ENCODE assay signal across 8 cellular contexts in genomic region chr6:3251462-3252314, GRCh38. TPM values are rescaled to one million over a fixed set of nuclear protein-coding genes. Genes with fewer than 3 reads are reported as not detected.
DNase-seq lines count a peak whose midpoint lies in the region; ATAC-seq and TF ChIP-seq lines count a peak whose summit lies in the region.

No MANE protein-coding gene starts in this region.

- peaks cover 3% of the 10 kb centered on the region for H3K27me3 ChIP-seq in CD8-positive, alpha-beta T cell (ENCODE audit: insufficient read depth, low read length)
- H3K27me3 ChIP-seq in MG63 (no peaks in the 10 kb centered on the region), RWPE2 (ENCODE audit: insufficient read depth, poor library complexity, severe bottlenecking) (no peaks in the 10 kb centered on the region), suprapubic skin (no peaks in the 10 kb centered on the region)

- H3K9me3 ChIP-seq in CD8-positive, alpha-beta T cell (ENCODE audit: low read length) = no peaks in the 10 kb centered on the region
- H3K9me3 ChIP-seq in MG63 (no peaks in the 10 kb centered on the region), RWPE2 (ENCODE audit: severe bottlenecking) (no peaks in the 10 kb centered on the region), suprapubic skin (no peaks in the 10 kb centered on the region)

- peaks cover 6% of the 10 kb centered on the region for H3K4me1 Mint-ChIP-seq in CD8-positive, alpha-beta T cell (ENCODE audit: low read depth)
- H3K4me1 Mint-ChIP-seq in activated T-helper 2 cell treated with anti-CD3 and anti-CD28 coated beads, Interferon-gamma antibody, Interleukin-2, Interleukin-4, amounts not matched to agents 10 μg/mL and 5 μg/mL and 100 μg/mL, durations not matched to agents 14 hours and 24 hours and 36 hours (ENCODE audit: low read depth) = peaks cover 10% of the 10 kb centered on the region
- H3K4me1 Mint-ChIP-seq in osteocyte (ENCODE audit: unreplicated experiment) = peaks cover 38% of the 10 kb centered on the region

- no peaks in the 10 kb centered on the region for H3K4me1 ChIP-seq in CD8-positive, alpha-beta T cell (ENCODE audit: insufficient read depth, low read length)
- H3K4me1 ChIP-seq in RWPE2 (ENCODE audit: insufficient read depth, poor library complexity, severe bottlenecking) (peaks cover 10% of the 10 kb centered on the region), suprapubic skin (peaks cover 34% of the 10 kb centered on the region)

- no peaks in the 10 kb centered on the region for H3K9me3 Mint-ChIP-seq in CD8-positive, alpha-beta T cell
- peaks cover 6% of the 10 kb centered on the region for H3K9me3 Mint-ChIP-seq in activated T-helper 2 cell treated with anti-CD3 and anti-CD28 coated beads, Interferon-gamma antibody, Interleukin-2, Interleukin-4, amounts not matched to agents 10 μg/mL and 5 μg/mL and 100 μg/mL, durations not matched to agents 14 hours and 24 hours and 36 hours
- H3K9me3 Mint-ChIP-seq in osteocyte (ENCODE audit: unreplicated experiment) = peaks cover 6% of the 10 kb centered on the region

- peak; percentile 99 for ATAC-seq in CD8-positive, alpha-beta T cell
- ATAC-seq in GM21528 (IDR thresholded peaks at IDR 0.05; ENCODE audit: low FRiP score, unreplicated experiment) = peak; percentile 65
- ATAC-seq in RWPE2 (ENCODE audit: low read depth) = peak; percentile 88

- 38% methylated on average over 20 of the region's 20 CpGs for WGBS in suprapubic skin

- peak overlapping the region; percentile 32 for H3K4me3 Mint-ChIP-seq in CD8-positive, alpha-beta T cell
- no peak overlapping the region for H3K4me3 Mint-ChIP-seq in activated T-helper 2 cell treated with anti-CD3 and anti-CD28 coated beads, Interferon-gamma antibody, Interleukin-2, Interleukin-4, amounts not matched to agents 10 μg/mL and 5 μg/mL and 100 μg/mL, durations not matched to agents 14 hours and 24 hours and 36 hours (ENCODE audit: low read depth)
- H3K4me3 Mint-ChIP-seq in osteocyte (ENCODE audit: unreplicated experiment) = peak overlapping the region; percentile 10

- intact Hi-C loops in CD8-positive, alpha-beta T cell (cut with DNase I, micrococcal nuclease) = loop anchor here (1.0 to 2.0 kb wide), 4 partner anchors 89 to 253 kb away; partner anchors contain the start of genes BPHL (in 1 of the 2) and NQO2 (in 1 of the 2)
- intact Hi-C loops in activated T-helper 2 cell treated with anti-CD3 and anti-CD28 coated beads, Interferon-gamma antibody, Interleukin-2, Interleukin-4, amounts not matched to agents 10 μg/mL and 5 μg/mL and 100 μg/mL, durations not matched to agents 14 hours and 24 hours and 36 hours (cut with micrococcal nuclease) = loop anchor here (1.0 to 10.0 kb wide), 3 partner anchors 44 to 487 kb away; partner anchors contain the start of gene WRNIP1

- TF ChIP-seq CTCF in CD8-positive, alpha-beta T cell (IDR thresholded peaks at IDR 0.05) = peak; percentile 95
- TF ChIP-seq CTCF in RWPE2 (IDR thresholded peaks at IDR 0.05; ENCODE audit: poor library complexity, severe bottlenecking) (peak; percentile 92), foreskin fibroblast (IDR thresholded peaks at IDR 0.05; ENCODE audit: low read depth, low read length) (peak; percentile 94), osteocyte (IDR thresholded peaks at IDR 0.05) (peak; percentile 97), suprapubic skin (IDR thresholded peaks at IDR 0.05) (peak; percentile 98)

- no peak overlapping the region for H3K27ac ChIP-seq in CD8-positive, alpha-beta T cell (ENCODE audit: low read depth, low read length)
- H3K27ac ChIP-seq in RWPE2 (ENCODE audit: poor library complexity, severe bottlenecking) = no peak overlapping the region
- H3K27ac ChIP-seq in suprapubic skin = no peak overlapping the region

- peaks cover 26% of the 10 kb centered on the region for H3K27me3 Mint-ChIP-seq in CD8-positive, alpha-beta T cell (ENCODE audit: low read depth)
- H3K27me3 Mint-ChIP-seq in activated T-helper 2 cell treated with anti-CD3 and anti-CD28 coated beads, Interferon-gamma antibody, Interleukin-2, Interleukin-4, amounts not matched to agents 10 μg/mL and 5 μg/mL and 100 μg/mL, durations not matched to agents 14 hours and 24 hours and 36 hours (ENCODE audit: low read depth) = peaks cover 49% of the 10 kb centered on the region
- no peaks in the 10 kb centered on the region for H3K27me3 Mint-ChIP-seq in osteocyte (ENCODE audit: unreplicated experiment)

- H3K4me3 ChIP-seq in CD8-positive, alpha-beta T cell (ENCODE audit: low read depth, low read length) = no peak overlapping the region
- H3K4me3 ChIP-seq in MG63 = no peak overlapping the region
- H3K4me3 ChIP-seq in RWPE2 (ENCODE audit: severe bottlenecking) = no peak overlapping the region
- no peak overlapping the region for H3K4me3 ChIP-seq in foreskin fibroblast (ENCODE audit: low read depth in 1 of 2, low read length in 2 of 2)
- H3K4me3 ChIP-seq in suprapubic skin = no peak overlapping the region

- POLR2A ChIA-PET in CD8-positive, alpha-beta T cell (lab: Charles Lee) = interaction anchor here (0.7 to 1.7 kb wide), 4 partner anchors 8 to 183 kb away, joined by 3 to 5 read pairs (median 4); partner anchors contain the start of genes RIPK1 and TUBB2A

- H3K27ac Mint-ChIP-seq in CD8-positive, alpha-beta T cell = no peak overlapping the region
- H3K27ac Mint-ChIP-seq in activated T-helper 2 cell treated with anti-CD3 and anti-CD28 coated beads, Interferon-gamma antibody, Interleukin-2, Interleukin-4, amounts not matched to agents 10 μg/mL and 5 μg/mL and 100 μg/mL, durations not matched to agents 14 hours and 24 hours and 36 hours = no peak overlapping the region
- H3K27ac Mint-ChIP-seq in osteocyte (ENCODE audit: unreplicated experiment) = no peak overlapping the region

- peak; percentile 61 to 87 (median 74) for DNase-seq in CD8-positive, alpha-beta T cell
- DNase-seq in MG63 (peak; percentile 62), RWPE2 (ENCODE audit: low spot score) (no peak), foreskin fibroblast (peak; percentile 71 to 91), osteocyte (ENCODE audit: extremely low spot score, unreplicated experiment) (peak; percentile 94), suprapubic skin (ENCODE audit: low spot score in 2 of 2) (peak; percentile 90 to 91)
- DNase-seq in activated T-helper 2 cell treated with anti-CD3 and anti-CD28 coated beads, Interferon-gamma antibody, Interleukin-2, Interleukin-4, amounts not matched to agents 10 μg/mL and 5 μg/mL and 100 μg/mL, durations not matched to agents 14 hours and 24 hours and 36 hours (ENCODE audit: low spot score) = peak; percentile 76

- no peak for TF ChIP-seq POLR2A in suprapubic skin (IDR thresholded peaks at IDR 0.05)

- H3K36me3 ChIP-seq in CD8-positive, alpha-beta T cell (ENCODE audit: insufficient read depth, low read length) = no peaks in the 10 kb centered on the region
- H3K36me3 ChIP-seq in MG63 (no peaks in the 10 kb centered on the region), RWPE2 (ENCODE audit: low read depth) (no peaks in the 10 kb centered on the region), suprapubic skin (no peaks in the 10 kb centered on the region)

- TF ChIP-seq EP300 in suprapubic skin (IDR thresholded peaks at IDR 0.05) = no peak

- H3K36me3 Mint-ChIP-seq in CD8-positive, alpha-beta T cell = no peaks in the 10 kb centered on the region
- H3K36me3 Mint-ChIP-seq in activated T-helper 2 cell treated with anti-CD3 and anti-CD28 coated beads, Interferon-gamma antibody, Interleukin-2, Interleukin-4, amounts not matched to agents 10 μg/mL and 5 μg/mL and 100 μg/mL, durations not matched to agents 14 hours and 24 hours and 36 hours (ENCODE audit: low read depth) = no peaks in the 10 kb centered on the region
- H3K36me3 Mint-ChIP-seq in osteocyte (ENCODE audit: unreplicated experiment) = no peaks in the 10 kb centered on the region

- CTCF ChIA-PET in CD8-positive, alpha-beta T cell (lab: Charles Lee) = interaction anchor here (0.7 to 5.5 kb wide), 40 partner anchors 9 to 726 kb away, joined by 3 to 50 read pairs (median 4); partner anchors contain the start of genes PSMG4, TUBB2A and TUBB2B

RNA-seq across cellular contexts. Expression of gene PSMG4, which starts 7.1 kb away (rescaled TPM):
- total RNA-seq in CD8-positive, alpha-beta T cell = 10 to 100 TPM; 11.8 to 12.0 TPM
- total RNA-seq in MG63 (2014; rRNA removed; shearing (Covaris generic); ENCODE audit: low replicate concordance) = 28.6 and 36.9 TPM in 2 replicates
- 26.4 and 30.9 TPM in 2 replicates for total RNA-seq in activated T-helper 2 cell treated with anti-CD3 and anti-CD28 coated beads, Interferon-gamma antibody, Interleukin-2, Interleukin-4, amounts not matched to agents 10 μg/mL and 5 μg/mL and 100 μg/mL, durations not matched to agents 14 hours and 24 hours and 36 hours
- total RNA-seq in osteocyte (20.4 and 22.0 TPM in 2 replicates), suprapubic skin (10 to 100 TPM; 11.4 to 32.6 (median 21.1) TPM)

RNA-seq across cellular contexts. Expression of gene TUBB2B, which starts 24.2 kb away (rescaled TPM):
- total RNA-seq in CD8-positive, alpha-beta T cell = 1 to 10 TPM in 1 of 2 experiments, under 1 TPM in 1; 0.78 to 1.7 TPM
- total RNA-seq in MG63 (2014; rRNA removed; shearing (Covaris generic); ENCODE audit: low replicate concordance) = 8.6 and 27.6 TPM in 2 replicates
- 0.41 and 0.60 TPM in 2 replicates for total RNA-seq in activated T-helper 2 cell treated with anti-CD3 and anti-CD28 coated beads, Interferon-gamma antibody, Interleukin-2, Interleukin-4, amounts not matched to agents 10 μg/mL and 5 μg/mL and 100 μg/mL, durations not matched to agents 14 hours and 24 hours and 36 hours
- 61.7 and 67.2 TPM in 2 replicates for total RNA-seq in osteocyte
- total RNA-seq in suprapubic skin = 10 to 100 TPM in 3 of 4 donors, 1 to 10 TPM in 1; 9.2 to 19.3 (median 13.2) TPM
